In genomic region chr2:54560146-54560881, GRCh38 we compare ENCODE assay signal across 8 cellular contexts.
DNase-seq lines count a peak whose midpoint lies in the region; ATAC-seq, FAIRE-seq and TF ChIP-seq lines count a peak whose summit lies in the region.

No MANE protein-coding gene starts in this region.

- H3K27me3 ChIP-seq in mammary epithelial cell (ENCODE audit: insufficient read depth, low read length), result no peaks in the 10 kb centered on the region

- peaks cover 37% of the 10 kb centered on the region for H3K4me1 ChIP-seq in mammary epithelial cell (ENCODE audit: insufficient read depth, low read length)

- H3K9ac ChIP-seq in mammary epithelial cell (ENCODE audit: insufficient read depth, low read length), result peak overlapping the region; percentile 97

- no peak for TF ChIP-seq CTCF in mammary epithelial cell (conservative IDR thresholded peaks at IDR 0.05 in 1 of 2, IDR thresholded peaks at IDR 0.05 in 1 of 2; ENCODE audit: extremely low read depth in 1 of 2, insufficient read depth in 1 of 2, low read depth in 1 of 2, low read length in 2 of 2)

- peak overlapping the region; percentile 75 to 87 (median 80) for H3K4me3 ChIP-seq in mammary epithelial cell (replicated peaks in 1 of 3; ENCODE audit: insufficient read depth in 1 of 3, low read depth in 2 of 3, low read length in 3 of 3)

- no peaks in the 10 kb centered on the region for H3K36me3 ChIP-seq in mammary epithelial cell (ENCODE audit: insufficient read depth, low read length)

- dilution Hi-C loops in mammary epithelial cell (cut with HindIII; ENCODE audit: low sequenced_read_pairs), result loop anchor here (5.0 kb wide), 1 partner anchor 33 kb away; no protein-coding TSS in a partner anchor

- peak; percentile 46 for ATAC-seq in GM18873 (IDR thresholded peaks at IDR 0.05; ENCODE audit: low FRiP score, unreplicated experiment)
- ATAC-seq in HG03060 (IDR thresholded peaks at IDR 0.05; ENCODE audit: low read depth, unreplicated experiment), result peak; percentile 40
- peak; percentile 31 for ATAC-seq in left colon

- DNase-seq in CD1c-positive myeloid dendritic cell (ENCODE audit: extremely low spot score) (peak; percentile 56), RCC 7860 (ENCODE audit: low spot score) (peak; percentile 50), mammary epithelial cell (peak; percentile 75), left colon (peak in 1 of 2 donors; percentile 55), substantia nigra (lab: John Stamatoyannopoulos, UW) (no peak), NCI-H748 treated with DMSO at 0.1 percent for 48 hours (lab: John Stamatoyannopoulos, UW) (no peak)

- BruUV-seq in mammary epithelial cell (replicated peaks; lab: Mats Ljungman, UMichigan), result no TSS peak

- H3K4me2 ChIP-seq in mammary epithelial cell (ENCODE audit: insufficient read depth, low read depth, low read length), result peak overlapping the region; percentile 87

- H4K20me1 ChIP-seq in mammary epithelial cell (ENCODE audit: insufficient read depth, low read length), result no peaks in the 10 kb centered on the region

- H3K79me2 ChIP-seq in mammary epithelial cell (ENCODE audit: insufficient read depth, low read length), result peaks cover 79% of the 10 kb centered on the region

- H3K27ac ChIP-seq in mammary epithelial cell (ENCODE audit: insufficient read depth, low read depth, low read length) (peak overlapping the region; percentile 97), substantia nigra (ENCODE audit: low read depth, low read length, poor library complexity, severe bottlenecking) (peak overlapping the region; percentile 37)

- CTCF ChIA-PET in mammary epithelial cell (lab: Charles Lee; ENCODE audit: low non-redundant PET), result interaction anchor here (0.6 kb wide), 1 partner anchor 40 kb away, joined by 3 read pairs; no protein-coding TSS in a partner anchor

- WGBS in mammary epithelial cell (ENCODE audit: low coverage, missing lambda C conversion rate), result 8% methylated on average over 14 of the region's 19 CpGs

- no peaks in the 10 kb centered on the region for H3K9me3 ChIP-seq in mammary epithelial cell (replicated peaks; ENCODE audit: insufficient read depth, low read length)

- H2AFZ ChIP-seq in mammary epithelial cell (ENCODE audit: low read depth, low read length), result no peak overlapping the region

- intact Hi-C loops in mammary epithelial cell (cut with micrococcal nuclease) (loop anchor here (1.0 kb wide), 3 partner anchors 11 to 54 kb away; no protein-coding TSS in a partner anchor), left colon (cut with DNase I, micrococcal nuclease) (no loop called here)

- FAIRE-seq in RCC 7860 (lab: Jason Lieb, UNC), result no peak

- in situ Hi-C loops in mammary epithelial cell (cut with MboI; ENCODE audit: low sequenced_read_pairs in 2 of 2), result no loop called here

Comparison
In these comparisons a context has a peak if more than half of its experiments do, and no peak if none do; other contexts are left out.
1. DNase-seq: peak in CD1c-positive myeloid dendritic cell (single experiment), RCC 7860 (single experiment) and mammary epithelial cell (single experiment); none in substantia nigra (0 of 49) and NCI-H748 treated with DMSO at 0.1 percent for 48 hours (single experiment).
2. Peak in every context shown above with its lines, with median percentiles within 50 percentile points of each other: ATAC-seq.